Comparison of ENCODE assay signal across 14 cellular contexts in the genomic region with DNA sequence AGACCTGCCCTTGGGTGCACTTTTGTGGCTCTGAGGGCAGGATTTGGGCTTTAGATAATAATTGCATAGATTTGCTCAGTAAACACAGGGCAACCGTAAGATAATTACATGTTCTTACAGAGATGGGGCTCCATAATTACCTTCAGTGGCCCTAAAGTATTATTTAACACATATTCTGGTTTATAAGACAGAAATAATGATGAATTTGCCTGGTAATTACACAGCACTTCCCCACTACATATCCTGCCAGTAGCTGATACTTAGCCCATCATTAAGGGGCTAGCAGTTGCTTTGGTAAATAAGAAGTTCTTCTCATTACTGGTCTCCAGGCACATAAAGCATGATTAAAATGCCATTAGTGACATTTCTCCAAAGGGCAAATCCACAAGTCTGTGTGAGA.
"Had no signal": no experiment of that assay in that cellular context is flagged by ENCODE, and none has a peak within 500 bp of the region (broad histone marks: within the 10 kb centered on the region; RNA-seq: fewer than 3 reads in every experiment).

No MANE protein-coding gene starts in this region.

- DNase-seq: activated CD4-positive, alpha-beta memory T cell treated with anti-CD3 and anti-CD28 coated beads, Interleukin-2, amount 10 ng/mL, durations not matched to agents 7 days and 5 days; activated CD4-positive, alpha-beta T cell treated with anti-CD3 and anti-CD28 coated beads for 48 hours; activated gamma-delta T cell; aorta; effector CD4-positive, alpha-beta T cell; heart left ventricle; midbrain; ovary; stimulated activated CD4-positive, alpha-beta T cell treated with anti-CD3 and anti-CD28 coated beads, Interleukin-4, amount 100 ng/mL, for 4 hours; substantia nigra; thyroid gland had no signal

- H3K9me3 ChIP-seq: heart left ventricle, ovary, prostate gland, right atrium auricular region, thyroid gland had no signal

- ATAC-seq: heart left ventricle; natural killer cell treated with Interleukin-12 subunit alpha and Interleukin-12 subunit beta and Interleukin-15 and Interleukin-18, amount 100 ng/mL, for 72 hours had no signal

- H3K27me3 ChIP-seq: heart left ventricle, ovary, right atrium auricular region, thyroid gland had no signal

- H3K27ac ChIP-seq: ovary, prostate gland, right atrium auricular region, thyroid gland had no signal

- H3K4me3 ChIP-seq: heart left ventricle, ovary, prostate gland, right atrium auricular region, thyroid gland had no signal

- H3K4me1 ChIP-seq: prostate gland had no signal

- H3K36me3 ChIP-seq: heart left ventricle, ovary, prostate gland, right atrium auricular region, thyroid gland had no signal
